Comparison of ENCODE assay signal across 1 cellular context in genomic region chr16:88811850-88812736, GRCh38.
TF ChIP-seq lines count a peak whose summit lies in the region.

A gene with protein sequence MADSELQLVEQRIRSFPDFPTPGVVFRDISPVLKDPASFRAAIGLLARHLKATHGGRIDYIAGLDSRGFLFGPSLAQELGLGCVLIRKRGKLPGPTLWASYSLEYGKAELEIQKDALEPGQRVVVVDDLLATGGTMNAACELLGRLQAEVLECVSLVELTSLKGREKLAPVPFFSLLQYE (minus strand): TSS chr16:88811928. CDS start chr16:88811899, 29 bp downstream.

TF ChIP-seq in K562, 482 proteins besides CTCF, POLR2A, EP300 and RAD21 (continued from another document and continues in another):
- TF ChIP-seq ZBTB49 (CRISPR knock-in tag; IDR thresholded peaks at IDR 0.05; ENCODE audit: borderline replicate concordance) = peak; percentile 91; the same call in 1 of the 2 replicates
- TF ChIP-seq ZNF583 (CRISPR knock-in tag; IDR thresholded peaks at IDR 0.05) = no peak
- TF ChIP-seq HNRNPUL1 (IDR thresholded peaks at IDR 0.05; ENCODE audit: low read length) = no peak
- TF ChIP-seq MAFK (IDR thresholded peaks at IDR 0.05; ENCODE audit: low read length) = peak; percentile 85
- 0 out of 2 replicates have a peak, but pooled peaks have one; percentile 27 for TF ChIP-seq SMAD3 (CRISPR knock-in tag; conservative IDR thresholded peaks at IDR 0.05)
- TF ChIP-seq EGR1 (conservative IDR thresholded peaks at IDR 0.05) = peak; percentile 99
- no peak for TF ChIP-seq PURB (CRISPR knock-in tag; IDR thresholded peaks at IDR 0.05; ENCODE audit: low read depth)
- no peak for TF ChIP-seq ZKSCAN8 (CRISPR knock-in tag; IDR thresholded peaks at IDR 0.05)
- TF ChIP-seq TCFL5 (CRISPR knock-in tag; conservative IDR thresholded peaks at IDR 0.05) = no peak
- peak; percentile 79 for TF ChIP-seq ZBTB33 (CRISPR knock-in tag; IDR thresholded peaks at IDR 0.05)
- TF ChIP-seq, protein P1, sequence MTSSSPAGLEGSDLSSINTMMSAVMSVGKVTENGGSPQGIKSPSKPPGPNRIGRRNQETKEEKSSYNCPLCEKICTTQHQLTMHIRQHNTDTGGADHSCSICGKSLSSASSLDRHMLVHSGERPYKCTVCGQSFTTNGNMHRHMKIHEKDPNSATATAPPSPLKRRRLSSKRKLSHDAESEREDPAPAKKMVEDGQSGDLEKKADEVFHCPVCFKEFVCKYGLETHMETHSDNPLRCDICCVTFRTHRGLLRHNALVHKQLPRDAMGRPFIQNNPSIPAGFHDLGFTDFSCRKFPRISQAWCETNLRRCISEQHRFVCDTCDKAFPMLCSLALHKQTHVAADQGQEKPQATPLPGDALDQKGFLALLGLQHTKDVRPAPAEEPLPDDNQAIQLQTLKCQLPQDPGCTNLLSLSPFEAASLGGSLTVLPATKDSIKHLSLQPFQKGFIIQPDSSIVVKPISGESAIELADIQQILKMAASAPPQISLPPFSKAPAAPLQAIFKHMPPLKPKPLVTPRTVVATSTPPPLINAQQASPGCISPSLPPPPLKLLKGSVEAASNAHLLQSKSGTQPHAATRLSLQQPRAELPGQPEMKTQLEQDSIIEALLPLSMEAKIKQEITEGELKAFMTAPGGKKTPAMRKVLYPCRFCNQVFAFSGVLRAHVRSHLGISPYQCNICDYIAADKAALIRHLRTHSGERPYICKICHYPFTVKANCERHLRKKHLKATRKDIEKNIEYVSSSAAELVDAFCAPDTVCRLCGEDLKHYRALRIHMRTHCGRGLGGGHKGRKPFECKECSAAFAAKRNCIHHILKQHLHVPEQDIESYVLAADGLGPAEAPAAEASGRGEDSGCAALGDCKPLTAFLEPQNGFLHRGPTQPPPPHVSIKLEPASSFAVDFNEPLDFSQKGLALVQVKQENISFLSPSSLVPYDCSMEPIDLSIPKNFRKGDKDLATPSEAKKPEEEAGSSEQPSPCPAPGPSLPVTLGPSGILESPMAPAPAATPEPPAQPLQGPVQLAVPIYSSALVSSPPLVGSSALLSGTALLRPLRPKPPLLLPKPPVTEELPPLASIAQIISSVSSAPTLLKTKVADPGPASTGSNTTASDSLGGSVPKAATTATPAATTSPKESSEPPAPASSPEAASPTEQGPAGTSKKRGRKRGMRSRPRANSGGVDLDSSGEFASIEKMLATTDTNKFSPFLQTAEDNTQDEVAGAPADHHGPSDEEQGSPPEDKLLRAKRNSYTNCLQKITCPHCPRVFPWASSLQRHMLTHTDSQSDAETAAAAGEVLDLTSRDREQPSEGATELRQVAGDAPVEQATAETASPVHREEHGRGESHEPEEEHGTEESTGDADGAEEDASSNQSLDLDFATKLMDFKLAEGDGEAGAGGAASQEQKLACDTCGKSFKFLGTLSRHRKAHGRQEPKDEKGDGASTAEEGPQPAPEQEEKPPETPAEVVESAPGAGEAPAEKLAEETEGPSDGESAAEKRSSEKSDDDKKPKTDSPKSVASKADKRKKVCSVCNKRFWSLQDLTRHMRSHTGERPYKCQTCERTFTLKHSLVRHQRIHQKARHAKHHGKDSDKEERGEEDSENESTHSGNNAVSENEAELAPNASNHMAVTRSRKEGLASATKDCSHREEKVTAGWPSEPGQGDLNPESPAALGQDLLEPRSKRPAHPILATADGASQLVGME (CRISPR knock-in tag; IDR thresholded peaks at IDR 0.05) = peak; percentile 12; the same call in 1 of the 2 replicates
- TF ChIP-seq CBFA2T2 (conservative IDR thresholded peaks at IDR 0.05) = 0 out of 2 replicates have a peak, but pooled peaks have one; percentile 2
- TF ChIP-seq E2F3 (CRISPR knock-in tag; IDR thresholded peaks at IDR 0.05) = peak; percentile 60; the same call in 1 of the 2 replicates
- no peak for TF ChIP-seq ZNF23 (CRISPR knock-in tag; IDR thresholded peaks at IDR 0.05)
- TF ChIP-seq NCOA4 (IDR thresholded peaks at IDR 0.05; ENCODE audit: partially characterized antibody) = no peak
- TF ChIP-seq THRAP3 (IDR thresholded peaks at IDR 0.05; ENCODE audit: borderline replicate concordance) = no peak
- TF ChIP-seq MCM5 (IDR thresholded peaks at IDR 0.05; ENCODE audit: low read depth) = no peak
- TF ChIP-seq RCOR1 (IDR thresholded peaks at IDR 0.05; ENCODE audit: borderline replicate concordance in 1 of 2, low read depth in 2 of 2, low read length in 2 of 2) = peak in 1 of 2 experiments; percentile 40; a peak in 1 of 4 replicates
- no peak for TF ChIP-seq ZNF41 (CRISPR knock-in tag; conservative IDR thresholded peaks at IDR 0.05)
- TF ChIP-seq TCF3 (CRISPR knock-in tag; IDR thresholded peaks at IDR 0.05) = 0 out of 2 replicates have a peak, but pooled peaks have one; percentile 2
- peak; percentile 95 for TF ChIP-seq MAX (CRISPR knock-in tag; IDR thresholded peaks at IDR 0.05)
- peak; percentile 59; the same call in 1 of the 2 replicates for TF ChIP-seq DPF2 (IDR thresholded peaks at IDR 0.05)
- TF ChIP-seq KLF16 (IDR thresholded peaks at IDR 0.05) = peak; percentile 10; the same call in 1 of the 2 replicates
- TF ChIP-seq MXI1 (IDR thresholded peaks at IDR 0.05; ENCODE audit: low read depth, low read length) = peak; percentile 71; the same call in 1 of the 2 replicates
- no peak for TF ChIP-seq ELF1 (tag; IDR thresholded peaks at IDR 0.05)
- no peak for TF ChIP-seq NR3C1 (CRISPR knock-in tag; IDR thresholded peaks at IDR 0.05)
- 0 out of 2 replicates have a peak, but pooled peaks have one; percentile 61 for TF ChIP-seq ZNF282 (CRISPR knock-in tag; IDR thresholded peaks at IDR 0.05)
- no peak for TF ChIP-seq CREB5 (CRISPR knock-in tag; IDR thresholded peaks at IDR 0.05)
- no peak for TF ChIP-seq ZNF785 (CRISPR knock-in tag; IDR thresholded peaks at IDR 0.05)
- no peak for TF ChIP-seq CLOCK (CRISPR knock-in tag; IDR thresholded peaks at IDR 0.05; ENCODE audit: borderline replicate concordance)
- TF ChIP-seq, protein P2, sequence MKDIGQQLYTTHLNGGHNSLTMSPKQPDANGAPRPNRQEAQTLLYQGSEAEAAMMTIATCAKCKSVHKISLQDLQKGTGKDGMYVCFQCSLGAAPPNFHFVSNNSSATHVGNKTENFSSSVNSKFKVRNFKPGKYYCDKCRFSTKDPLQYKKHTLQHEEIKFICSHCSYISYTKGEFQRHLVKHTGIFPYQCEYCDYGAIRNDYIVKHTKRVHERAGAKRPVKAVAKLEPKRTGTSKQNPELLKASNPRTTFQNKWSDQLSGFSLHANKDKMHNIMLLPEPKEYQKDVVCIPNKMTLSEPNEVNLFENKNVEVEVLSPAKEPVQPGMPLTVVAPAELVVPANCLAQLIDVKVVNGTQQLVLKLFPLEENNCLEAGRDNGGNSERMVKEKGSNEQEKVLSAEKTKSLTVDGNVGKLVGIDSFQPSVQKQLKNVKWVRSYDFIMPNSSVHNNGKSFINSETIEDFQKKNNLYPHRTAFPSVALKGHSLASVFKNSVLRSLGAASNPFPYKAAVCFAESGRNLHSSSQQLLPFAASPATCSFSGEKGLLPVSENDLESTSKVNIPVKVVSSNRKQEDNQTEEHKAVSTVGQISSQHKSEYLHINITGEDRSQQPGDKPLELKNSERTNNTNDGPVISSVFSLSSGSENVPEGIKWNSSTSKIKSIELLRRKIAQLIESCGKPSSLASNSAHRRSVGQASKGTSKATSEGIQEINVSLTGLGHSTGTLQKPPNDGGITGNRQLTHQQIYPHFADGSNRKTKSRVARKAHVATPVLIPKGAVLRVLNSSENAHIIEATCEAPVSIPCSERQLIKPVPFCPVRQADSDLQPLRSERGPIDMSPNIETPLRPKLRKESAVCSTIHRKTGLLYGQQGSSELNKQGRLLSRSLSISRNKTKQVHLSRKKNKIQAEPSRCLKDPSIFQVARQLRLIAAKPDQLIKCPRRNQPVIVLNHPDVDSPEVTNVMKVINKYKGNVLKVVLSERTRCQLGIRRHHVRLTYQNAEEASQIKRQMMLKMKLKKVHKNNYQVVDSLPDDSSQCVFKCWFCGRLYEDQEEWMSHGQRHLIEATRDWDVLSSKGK (CRISPR knock-in tag; IDR thresholded peaks at IDR 0.05) = no peak
- no peak for TF ChIP-seq IFI16 (CRISPR knock-in tag; IDR thresholded peaks at IDR 0.05)
- no peak for TF ChIP-seq LARP7 (IDR thresholded peaks at IDR 0.05)
- no peak for TF ChIP-seq LEF1 (IDR thresholded peaks at IDR 0.05)
- TF ChIP-seq ZNF449 (CRISPR knock-in tag; IDR thresholded peaks at IDR 0.05) = no peak
- TF ChIP-seq ZNF354B (CRISPR knock-in tag; IDR thresholded peaks at IDR 0.05) = no peak
- TF ChIP-seq RHOXF2B (CRISPR knock-in tag; conservative IDR thresholded peaks at IDR 0.05) = no peak
- TF ChIP-seq CAMTA2 (CRISPR knock-in tag; conservative IDR thresholded peaks at IDR 0.05) = no peak
- TF ChIP-seq FOXA1 (IDR thresholded peaks at IDR 0.05; ENCODE audit: borderline replicate concordance) = no peak
- TF ChIP-seq HDAC6 (IDR thresholded peaks at IDR 0.05; ENCODE audit: low read depth, low read length) = no peak
- TF ChIP-seq ESRRB (CRISPR knock-in tag; IDR thresholded peaks at IDR 0.05; ENCODE audit: borderline replicate concordance) = no peak
- no peak for TF ChIP-seq ZNF165 (CRISPR knock-in tag; IDR thresholded peaks at IDR 0.05; ENCODE audit: borderline replicate concordance)
- peak; percentile 59; the same call in 1 of the 2 replicates for TF ChIP-seq SIN3B (IDR thresholded peaks at IDR 0.05; ENCODE audit: low read depth)
- TF ChIP-seq MED1 (CRISPR knock-in tag; IDR thresholded peaks at IDR 0.05; ENCODE audit: borderline replicate concordance) = no peak
- no peak for TF ChIP-seq ZNF561 (CRISPR knock-in tag; conservative IDR thresholded peaks at IDR 0.05)
- TF ChIP-seq BHLHE40 (IDR thresholded peaks at IDR 0.05; ENCODE audit: low read length) = peak; percentile 46; the same call in 1 of the 2 replicates
- no peak for TF ChIP-seq POLR3G (IDR thresholded peaks at IDR 0.05; ENCODE audit: extremely low read depth, insufficient read length, insufficient replicate concordance)
